Comparison of ENCODE assay signal across 1 cellular context in the genomic region with DNA sequence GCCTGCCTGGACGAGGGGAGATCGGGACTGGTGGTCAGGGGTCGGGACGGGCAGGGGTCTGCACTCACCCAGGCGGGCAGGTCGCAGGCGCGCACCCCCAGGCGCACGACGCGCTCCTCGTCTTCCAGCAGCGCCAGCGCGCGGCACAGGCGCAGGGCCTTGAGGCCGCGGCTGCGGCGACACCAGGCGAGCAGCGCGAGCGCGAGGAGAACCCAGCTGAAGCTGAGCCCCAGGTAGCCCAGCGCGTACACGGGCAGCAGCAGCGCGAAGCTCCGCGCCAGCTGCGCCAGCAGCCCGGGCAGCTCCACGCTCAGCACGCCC.
TF ChIP-seq lines count a peak whose summit lies in the region.

No MANE protein-coding gene starts in this region.

TF ChIP-seq in GM12878, 131 proteins besides CTCF, POLR2A, EP300 and RAD21 (continued from another document):
- TF ChIP-seq, protein P1, sequence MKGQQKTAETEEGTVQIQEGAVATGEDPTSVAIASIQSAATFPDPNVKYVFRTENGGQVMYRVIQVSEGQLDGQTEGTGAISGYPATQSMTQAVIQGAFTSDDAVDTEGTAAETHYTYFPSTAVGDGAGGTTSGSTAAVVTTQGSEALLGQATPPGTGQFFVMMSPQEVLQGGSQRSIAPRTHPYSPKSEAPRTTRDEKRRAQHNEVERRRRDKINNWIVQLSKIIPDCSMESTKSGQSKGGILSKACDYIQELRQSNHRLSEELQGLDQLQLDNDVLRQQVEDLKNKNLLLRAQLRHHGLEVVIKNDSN (IDR thresholded peaks at IDR 0.05; ENCODE audit: borderline replicate concordance, extremely low read length, insufficient read depth, low read depth, low read length): no peak
- TF ChIP-seq HDAC6 (IDR thresholded peaks at IDR 0.05; ENCODE audit: unreplicated experiment): peak; percentile 87
- TF ChIP-seq LARP7 (IDR thresholded peaks at IDR 0.05): peak; percentile 82
- TF ChIP-seq RAD51 (IDR thresholded peaks at IDR 0.05): no peak
- TF ChIP-seq, protein P2, sequence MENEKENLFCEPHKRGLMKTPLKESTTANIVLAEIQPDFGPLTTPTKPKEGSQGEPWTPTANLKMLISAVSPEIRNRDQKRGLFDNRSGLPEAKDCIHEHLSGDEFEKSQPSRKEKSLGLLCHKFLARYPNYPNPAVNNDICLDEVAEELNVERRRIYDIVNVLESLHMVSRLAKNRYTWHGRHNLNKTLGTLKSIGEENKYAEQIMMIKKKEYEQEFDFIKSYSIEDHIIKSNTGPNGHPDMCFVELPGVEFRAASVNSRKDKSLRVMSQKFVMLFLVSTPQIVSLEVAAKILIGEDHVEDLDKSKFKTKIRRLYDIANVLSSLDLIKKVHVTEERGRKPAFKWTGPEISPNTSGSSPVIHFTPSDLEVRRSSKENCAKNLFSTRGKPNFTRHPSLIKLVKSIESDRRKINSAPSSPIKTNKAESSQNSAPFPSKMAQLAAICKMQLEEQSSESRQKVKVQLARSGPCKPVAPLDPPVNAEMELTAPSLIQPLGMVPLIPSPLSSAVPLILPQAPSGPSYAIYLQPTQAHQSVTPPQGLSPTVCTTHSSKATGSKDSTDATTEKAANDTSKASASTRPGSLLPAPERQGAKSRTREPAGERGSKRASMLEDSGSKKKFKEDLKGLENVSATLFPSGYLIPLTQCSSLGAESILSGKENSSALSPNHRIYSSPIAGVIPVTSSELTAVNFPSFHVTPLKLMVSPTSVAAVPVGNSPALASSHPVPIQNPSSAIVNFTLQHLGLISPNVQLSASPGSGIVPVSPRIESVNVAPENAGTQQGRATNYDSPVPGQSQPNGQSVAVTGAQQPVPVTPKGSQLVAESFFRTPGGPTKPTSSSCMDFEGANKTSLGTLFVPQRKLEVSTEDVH (IDR thresholded peaks at IDR 0.05; ENCODE audit: low read depth, partially characterized antibody): no peak
- peak; percentile 26; the same call in 1 of the 2 replicates for TF ChIP-seq SMARCA5 (IDR thresholded peaks at IDR 0.05)
- peak; percentile 42 for TF ChIP-seq MYC (IDR thresholded peaks at IDR 0.05; ENCODE audit: insufficient read depth, insufficient read length, insufficient replicate concordance, low read length, severe bottlenecking)
- no peak for TF ChIP-seq MEF2B (IDR thresholded peaks at IDR 0.05; ENCODE audit: partially characterized antibody, poor library complexity, severe bottlenecking)
- TF ChIP-seq, protein P3, sequence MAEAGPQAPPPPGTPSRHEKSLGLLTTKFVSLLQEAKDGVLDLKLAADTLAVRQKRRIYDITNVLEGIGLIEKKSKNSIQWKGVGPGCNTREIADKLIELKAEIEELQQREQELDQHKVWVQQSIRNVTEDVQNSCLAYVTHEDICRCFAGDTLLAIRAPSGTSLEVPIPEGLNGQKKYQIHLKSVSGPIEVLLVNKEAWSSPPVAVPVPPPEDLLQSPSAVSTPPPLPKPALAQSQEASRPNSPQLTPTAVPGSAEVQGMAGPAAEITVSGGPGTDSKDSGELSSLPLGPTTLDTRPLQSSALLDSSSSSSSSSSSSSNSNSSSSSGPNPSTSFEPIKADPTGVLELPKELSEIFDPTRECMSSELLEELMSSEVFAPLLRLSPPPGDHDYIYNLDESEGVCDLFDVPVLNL (IDR thresholded peaks at IDR 0.05; ENCODE audit: low read depth, low read length): no peak
- no peak for TF ChIP-seq CEBPB (IDR thresholded peaks at IDR 0.05; ENCODE audit: borderline replicate concordance in 1 of 2, low read depth in 2 of 2, low read length in 2 of 2)
TF ChIP-seq in GM12878: peak in this region for 9.
